Comparison of ENCODE assay signal across 1 cellular context in the genomic region with DNA sequence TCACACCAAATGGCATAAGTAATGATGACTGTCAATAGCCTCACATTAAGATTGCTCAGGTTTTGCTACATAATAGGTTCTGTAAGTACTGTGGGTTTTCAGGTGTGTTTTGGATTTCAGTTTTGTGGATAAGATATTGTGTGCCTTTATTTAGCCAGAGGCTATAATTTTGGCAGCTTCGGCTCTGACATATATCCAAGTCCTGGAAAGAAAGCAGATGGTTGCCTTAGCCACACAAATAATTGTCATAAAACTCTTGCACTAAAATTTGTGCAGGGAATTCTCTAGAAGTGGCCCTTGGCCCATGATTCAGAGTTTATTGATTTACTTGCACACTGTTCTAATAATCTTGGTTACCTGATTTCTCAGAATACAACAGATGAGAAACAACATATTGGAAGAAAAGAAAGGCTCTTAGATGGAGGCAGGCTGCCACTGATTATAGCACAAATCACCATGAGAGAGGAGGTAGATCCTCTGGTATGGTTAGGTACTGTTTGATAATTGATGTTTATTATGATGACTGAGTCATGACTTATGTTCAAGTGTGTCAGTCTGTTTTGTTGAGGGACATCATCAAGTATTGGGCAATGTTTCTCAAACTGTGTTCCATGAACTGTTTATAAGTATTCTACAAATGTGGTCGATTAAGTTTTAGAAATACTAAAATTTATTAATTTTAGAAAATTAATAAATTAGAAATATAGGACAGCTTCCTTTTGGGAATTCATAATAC.
TF ChIP-seq lines count a peak whose summit lies in the region.

No MANE protein-coding gene starts in this region.

TF ChIP-seq in K562, 482 proteins besides CTCF, POLR2A, EP300 and RAD21:
- no peak for TF ChIP-seq CEBPG (CRISPR knock-in tag; IDR thresholded peaks at IDR 0.05)
- peak; percentile 71 to 85 for TF ChIP-seq CEBPG (tag; conservative IDR thresholded peaks at IDR 0.05 in 1 of 2, IDR thresholded peaks at IDR 0.05 in 1 of 2)
- TF ChIP-seq, protein P1, sequence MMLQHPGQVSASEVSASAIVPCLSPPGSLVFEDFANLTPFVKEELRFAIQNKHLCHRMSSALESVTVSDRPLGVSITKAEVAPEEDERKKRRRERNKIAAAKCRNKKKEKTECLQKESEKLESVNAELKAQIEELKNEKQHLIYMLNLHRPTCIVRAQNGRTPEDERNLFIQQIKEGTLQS (IDR thresholded peaks at IDR 0.05) = 0 out of 2 replicates have a peak, but pooled peaks have one; percentile 23
- TF ChIP-seq, protein P1 (CRISPR knock-in tag; conservative IDR thresholded peaks at IDR 0.05) = no peak
- 0 out of 2 replicates have a peak, but pooled peaks have one; percentile 16 for TF ChIP-seq CEBPB (tag; IDR thresholded peaks at IDR 0.05)
- TF ChIP-seq PRMT5 (CRISPR knock-in tag; IDR thresholded peaks at IDR 0.05) = no peak
